ENCODE assay signal across 29 cellular contexts in the genomic region with DNA sequence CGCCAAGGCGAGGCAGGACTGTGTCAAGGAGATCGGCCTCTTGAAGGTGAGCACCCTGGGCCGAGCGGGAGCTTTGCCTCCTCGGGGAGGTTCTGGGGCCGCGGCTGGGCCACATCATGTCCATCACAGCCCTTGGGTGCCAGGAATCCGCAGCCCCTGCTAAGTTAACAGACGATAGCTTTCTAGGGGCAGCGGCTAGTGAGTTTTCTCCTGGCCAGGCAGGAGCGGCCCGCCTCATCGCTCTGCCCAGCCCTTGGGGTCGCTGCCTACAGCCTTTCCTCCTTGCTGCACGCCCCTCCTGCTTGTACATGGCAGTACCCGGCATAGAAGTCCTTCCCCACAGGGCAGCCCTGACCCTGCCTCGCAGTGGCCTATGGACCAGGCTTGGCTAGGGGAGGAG.
"Had no signal": no experiment of that assay in that cellular context is flagged by ENCODE, and none has a peak within 500 bp of the region (broad histone marks: within the 10 kb centered on the region; RNA-seq: fewer than 3 reads in every experiment).

No MANE protein-coding gene starts in this region.

- DNase-seq: activated CD4-positive, alpha-beta memory T cell treated with anti-CD3 and anti-CD28 coated beads, Interleukin-2, amount 10 ng/mL, durations not matched to agents 7 days and 5 days; activated CD4-positive, alpha-beta T cell treated with anti-CD3 and anti-CD28 coated beads for 4 hours; activated CD4-positive, alpha-beta T cell treated with anti-CD3 and anti-CD28 coated beads, Interleukin-2, amount 10 ng/mL, durations not matched to agents 7 days and 5 days; activated CD4-positive, alpha-beta T cell treated with anti-CD3 and anti-CD28 coated beads, Interleukin-2, amount 50 U/mL, for 4 hours; activated CD4-positive, CD25-positive, alpha-beta regulatory T cell; activated CD4-positive, CD25-positive, alpha-beta regulatory T cell treated with anti-CD3 and anti-CD28 coated beads, Interleukin-2, amount 50 U/mL, for 72 hours; activated effector memory CD4-positive, alpha-beta T cell treated with Interleukin-2 at 50 U/mL for 16 hours; activated gamma-delta T cell treated with Interleukin-2 at 50 U/mL for 16 hours; activated naive CD4-positive, alpha-beta T cell treated with anti-CD3 and anti-CD28 coated beads, Interleukin-2, amount 50 U/mL, for 16 hours; activated naive CD4-positive, alpha-beta T cell treated with Interleukin-2 at 50 U/mL for 16 hours; activated T-cell treated with anti-CD3 and anti-CD28 coated beads, Interleukin-2, amount 50 U/mL, for 4 hours; amniotic stem cell; anterior cingulate cortex; brain microvascular endothelial cell; caudate nucleus; cortex of kidney; dermis blood vessel endothelial cell; effector CD4-positive, alpha-beta T cell; esophagus squamous epithelium; foreskin melanocyte; T-helper 1 cell; T-helper 17 cell; T1000; WERI-Rb-1 had no signal

- H3K27ac ChIP-seq: brain microvascular endothelial cell, epithelial cell of prostate, esophagus squamous epithelium, gastroesophageal sphincter, WERI-Rb-1 had no signal

- H3K27me3 ChIP-seq: brain microvascular endothelial cell, esophagus squamous epithelium, gastroesophageal sphincter had no signal

- H3K36me3 ChIP-seq: WERI-Rb-1 had no signal

- H3K36me3 Mint-ChIP-seq: activated naive CD8-positive, alpha-beta T cell had no signal

- H3K27me3 Mint-ChIP-seq: activated CD4-positive, alpha-beta memory T cell treated with anti-CD3 and anti-CD28 coated beads, Interleukin-2, amount 10 ng/mL, durations not matched to agents 7 days and 5 days; activated CD4-positive, alpha-beta T cell treated with anti-CD3 and anti-CD28 coated beads, Interleukin-2, amount 10 ng/mL, durations not matched to agents 7 days and 5 days; activated naive CD8-positive, alpha-beta T cell; activated T-helper 17 cell treated with anti-CD3 and anti-CD28 coated beads, Interleukin-2, amount 50 U/mL, for 72 hours; T-helper 17 cell had no signal

- H3K4me1 Mint-ChIP-seq: activated CD4-positive, alpha-beta memory T cell treated with anti-CD3 and anti-CD28 coated beads, Interleukin-2, amount 10 ng/mL, durations not matched to agents 7 days and 5 days; activated CD4-positive, alpha-beta T cell treated with anti-CD3 and anti-CD28 coated beads, Interleukin-2, amount 10 ng/mL, durations not matched to agents 7 days and 5 days; activated T-helper 17 cell treated with anti-CD3 and anti-CD28 coated beads, Interleukin-2, amount 50 U/mL, for 72 hours had no signal

- H3K27ac Mint-ChIP-seq: activated CD4-positive, alpha-beta memory T cell treated with anti-CD3 and anti-CD28 coated beads, Interleukin-2, amount 10 ng/mL, durations not matched to agents 7 days and 5 days; activated CD4-positive, alpha-beta T cell treated with anti-CD3 and anti-CD28 coated beads, Interleukin-2, amount 10 ng/mL, durations not matched to agents 7 days and 5 days; activated naive CD8-positive, alpha-beta T cell; activated T-helper 17 cell treated with anti-CD3 and anti-CD28 coated beads, Interleukin-2, amount 50 U/mL, for 72 hours; T-helper 17 cell had no signal

- H3K9me3 ChIP-seq: esophagus squamous epithelium, gastroesophageal sphincter had no signal

- H3K4me3 ChIP-seq: esophagus squamous epithelium, gastroesophageal sphincter had no signal

- H3K9me3 Mint-ChIP-seq: activated CD4-positive, alpha-beta memory T cell treated with anti-CD3 and anti-CD28 coated beads, Interleukin-2, amount 10 ng/mL, durations not matched to agents 7 days and 5 days; activated CD4-positive, alpha-beta T cell treated with anti-CD3 and anti-CD28 coated beads, Interleukin-2, amount 10 ng/mL, durations not matched to agents 7 days and 5 days; activated T-cell treated with anti-CD3 and anti-CD28 coated beads, Interleukin-2, amount 50 U/mL, for 4 hours; activated T-helper 17 cell treated with anti-CD3 and anti-CD28 coated beads, Interleukin-2, amount 50 U/mL, for 72 hours; T-helper 2 cell treated with Interferon-gamma antibody and Interleukin-4, amounts not matched to agents 5 μg/mL and 100 μg/mL, for 36 hours had no signal

- ATAC-seq: activated T-cell treated with anti-CD3 and anti-CD28 coated beads, Interleukin-2, amount 50 U/mL, for 4 hours; activated T-helper 17 cell treated with anti-CD3 and anti-CD28 coated beads, Interleukin-2, amount 50 U/mL, for 72 hours; gastroesophageal sphincter; T-helper 17 cell had no signal

- H3K4me3 Mint-ChIP-seq: activated CD4-positive, alpha-beta memory T cell treated with anti-CD3 and anti-CD28 coated beads, Interleukin-2, amount 10 ng/mL, durations not matched to agents 7 days and 5 days; activated CD4-positive, alpha-beta T cell treated with anti-CD3 and anti-CD28 coated beads, Interleukin-2, amount 10 ng/mL, durations not matched to agents 7 days and 5 days; activated naive CD8-positive, alpha-beta T cell; activated T-cell treated with anti-CD3 and anti-CD28 coated beads, Interleukin-2, amount 50 U/mL, for 4 hours; activated T-helper 17 cell treated with anti-CD3 and anti-CD28 coated beads, Interleukin-2, amount 50 U/mL, for 72 hours; T-helper 17 cell; T-helper 2 cell treated with Interferon-gamma antibody and Interleukin-4, amounts not matched to agents 5 μg/mL and 100 μg/mL, for 36 hours had no signal
